Comparison of ENCODE assay signal across 1 cellular context in the genomic region with DNA sequence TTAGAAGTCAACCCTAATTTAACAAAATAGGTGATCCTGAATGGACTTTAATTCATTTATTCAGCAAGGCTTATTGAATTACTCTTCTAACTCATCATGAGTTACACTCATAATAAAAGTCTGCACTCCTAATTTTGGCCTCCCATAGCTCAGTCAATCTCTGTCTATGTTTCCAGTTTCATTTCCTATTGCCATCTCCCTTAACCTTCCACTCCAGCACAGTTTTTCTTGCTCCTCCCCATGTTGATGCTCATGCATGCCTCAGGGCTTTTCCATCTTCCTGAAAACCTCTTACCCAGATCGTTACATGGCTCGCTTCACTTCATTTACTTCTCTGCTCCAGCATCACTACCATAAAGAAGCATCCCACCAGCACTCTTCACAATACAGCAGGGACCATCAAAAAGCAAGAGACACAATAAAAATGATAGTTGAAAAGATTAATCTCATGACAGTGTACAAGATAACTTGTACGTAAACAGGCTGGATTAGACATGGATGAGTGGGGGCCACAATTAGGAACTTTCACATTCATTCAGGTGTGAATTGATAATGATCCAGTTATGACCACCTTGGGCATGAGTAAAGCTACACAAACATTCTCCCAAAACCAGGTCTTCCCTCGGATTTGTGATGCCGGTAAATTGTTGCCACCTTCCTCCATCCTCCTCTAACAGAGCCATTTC.
TF ChIP-seq lines count a peak whose summit lies in the region.

No MANE protein-coding gene starts in this region.

TF ChIP-seq in GM12878, 131 proteins besides CTCF, POLR2A, EP300 and RAD21 (continued from another document):
- TF ChIP-seq SPI1 (IDR thresholded peaks at IDR 0.05; ENCODE audit: borderline replicate concordance, insufficient read depth, low read depth, low read length) (peak; percentile 14; the same call in 1 of the 2 replicates), NR2C1 (IDR thresholded peaks at IDR 0.05) (no peak), HDAC6 (IDR thresholded peaks at IDR 0.05; ENCODE audit: unreplicated experiment) (no peak)
- TF ChIP-seq, protein P1, sequence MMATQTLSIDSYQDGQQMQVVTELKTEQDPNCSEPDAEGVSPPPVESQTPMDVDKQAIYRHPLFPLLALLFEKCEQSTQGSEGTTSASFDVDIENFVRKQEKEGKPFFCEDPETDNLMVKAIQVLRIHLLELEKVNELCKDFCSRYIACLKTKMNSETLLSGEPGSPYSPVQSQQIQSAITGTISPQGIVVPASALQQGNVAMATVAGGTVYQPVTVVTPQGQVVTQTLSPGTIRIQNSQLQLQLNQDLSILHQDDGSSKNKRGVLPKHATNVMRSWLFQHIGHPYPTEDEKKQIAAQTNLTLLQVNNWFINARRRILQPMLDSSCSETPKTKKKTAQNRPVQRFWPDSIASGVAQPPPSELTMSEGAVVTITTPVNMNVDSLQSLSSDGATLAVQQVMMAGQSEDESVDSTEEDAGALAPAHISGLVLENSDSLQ (IDR thresholded peaks at IDR 0.05) = peak; percentile 35; the same call in 1 of the 2 replicates
